Comparison of ENCODE assay signal across 8 cellular contexts in genomic region chr16:70653809-70654771, GRCh38. TPM values are rescaled to one million over a fixed set of nuclear protein-coding genes. Genes with fewer than 3 reads are reported as not detected.
DNase-seq lines count a peak whose midpoint lies in the region; ATAC-seq and TF ChIP-seq lines count a peak whose summit lies in the region.

No MANE protein-coding gene starts in this region.

- H3K9me3 ChIP-seq in SJCRH30 (replicated peaks), result no peaks in the 10 kb centered on the region

- TF ChIP-seq CTCF in GM12864 (IDR thresholded peaks at IDR 0.05; ENCODE audit: low read depth, low read length, missing control alignments) (peak; percentile 78), LNCAP (IDR thresholded peaks at IDR 0.05) (peak; percentile 83)

- no peaks in the 10 kb centered on the region for H3K27me3 ChIP-seq in SJCRH30

- ATAC-seq in HG03039 (IDR thresholded peaks at IDR 0.05; ENCODE audit: unreplicated experiment), result no peak

- H3K4me3 ChIP-seq in GM12864 (ENCODE audit: low read depth, low read length) (no peak overlapping the region), SJCRH30 (peak overlapping the region; percentile 21)

- DNase-seq in GM12864 (ENCODE audit: low read depth), result peak; percentile 35
- peak; percentile 50 to 87 for DNase-seq in SJCRH30
- peak; percentile 90 for DNase-seq in activated effector memory CD4-positive, alpha-beta T cell treated with anti-CD3 and anti-CD28 coated beads, Interleukin-2, amount 50 U/mL, for 16 hours
- peak; percentile 82 for DNase-seq in foreskin melanocyte
- peak in 49 of 56 donors; percentile 17 to 88 (median 63) for DNase-seq in nucleus accumbens (lab: John Stamatoyannopoulos, UW)
- peak; percentile 78 for DNase-seq in stromal cell of bone marrow (ENCODE audit: low read depth)

- H3K36me3 ChIP-seq in SJCRH30, result no peaks in the 10 kb centered on the region

- no peak overlapping the region for H3K27ac ChIP-seq in SJCRH30

- peaks cover 10% of the 10 kb centered on the region for H3K4me1 ChIP-seq in SJCRH30

RNA-seq across cellular contexts. Expression of gene IL34, which starts 7.7 kb away (rescaled TPM):
- 0.61 and 0.75 TPM in 2 replicates for total RNA-seq in SJCRH30 (2014; rRNA removed; shearing (Covaris generic))

RNA-seq across cellular contexts. Expression of gene MTSS2, which starts 31.8 kb away (rescaled TPM):
- 24.6 and 27.4 TPM in 2 replicates for total RNA-seq in SJCRH30 (2014; rRNA removed; shearing (Covaris generic))

Comparison
In these comparisons a context has a peak if more than half of its experiments do, and no peak if none do; other contexts are left out.
1. DNase-seq: peak in every context shown above with its lines; median percentile 90 in activated effector memory CD4-positive, alpha-beta T cell treated with anti-CD3 and anti-CD28 coated beads, Interleukin-2, amount 50 U/mL, for 16 hours; 82 in foreskin melanocyte; 78 in stromal cell of bone marrow; 68 in SJCRH30; 63 in nucleus accumbens; 35 in GM12864.